Comparison of ENCODE assay signal across 15 cellular contexts in genomic region chr11:103958475-103959215, GRCh38.
A peak's percentile ranks its signal among the peaks of the same experiment; 100 is the strongest.
DNase-seq lines count a peak whose midpoint lies in the region; ATAC-seq, FAIRE-seq and TF ChIP-seq lines count a peak whose summit lies in the region.
"Had no signal": no experiment of that assay in that cellular context is flagged by ENCODE, and none has a peak within 500 bp of the region (broad histone marks: within the 10 kb centered on the region; RNA-seq: fewer than 3 reads in every experiment).

No MANE protein-coding gene starts in this region.

- ATAC-seq in GM19467 (IDR thresholded peaks at IDR 0.05; ENCODE audit: unreplicated experiment): peak; percentile 41
- peak; percentile 54 for ATAC-seq in HG03064 (IDR thresholded peaks at IDR 0.05; ENCODE audit: low read depth, unreplicated experiment)
- ATAC-seq in HepG2: no peak
- ATAC-seq: left lung had no signal

- H3K27me3 ChIP-seq in SU-DHL-6 (ENCODE audit: low read length) (no peaks in the 10 kb centered on the region), spleen (replicated peaks in 1 of 7) (no peaks in the 10 kb centered on the region), HepG2 (ENCODE audit: control insufficient read depth in 1 of 2, insufficient read depth in 2 of 2, low read length in 2 of 2) (no peaks in the 10 kb centered on the region)
- H3K27me3 ChIP-seq: left lung, uterus had no signal

- in situ Hi-C loops in HepG2 (cut with HindIII; ENCODE audit: extremely low pct_ligation_motif_present, low pct_unique_long_range_greater_than_20kb): no loop called here

- DNase-seq in GM12891 (ENCODE audit: insufficient read length, low spot score) (no peak), cerebellar nuclear complex (lab: John Stamatoyannopoulos, UW) (no peak), spleen (no peak), HepG2 (ENCODE audit: low spot score) (no peak), NCI-H1048 (lab: John Stamatoyannopoulos, UW) (no peak)
- DNase-seq: activated CD4-positive, CD25-positive, alpha-beta regulatory T cell; glutamatergic neuron; left lung; NCI-H524 treated with DMSO at 0.1 percent for 48 hours; nucleus accumbens; stimulated activated CD8-positive, alpha-beta memory T cell treated with anti-CD3 and anti-CD28 coated beads, Interleukin-4, amount 100 ng/mL, for 48 hours; uterus had no signal

- TF ChIP-seq CTCF in SU-DHL-6 (IDR thresholded peaks at IDR 0.05; ENCODE audit: insufficient read depth, low read length, poor library complexity, severe bottlenecking) (no peak), spleen (IDR thresholded peaks at IDR 0.05 in 8 of 11, conservative IDR thresholded peaks at IDR 0.05 in 3 of 11) (no peak), HepG2 (CRISPR knock-in tag; IDR thresholded peaks at IDR 0.05) (no peak)

- H3F3A ChIP-seq in SU-DHL-6 (ENCODE audit: insufficient read depth): peaks cover 21% of the 10 kb centered on the region

- CTCF ChIA-PET in HepG2 (lab: Yijun Ruan, JAX; ENCODE audit: low intra/inter-chr PET ratio, low total read pairs): no interaction called here

- H2AFZ ChIP-seq in SU-DHL-6 (ENCODE audit: low read depth, low read length, severe bottlenecking): peak overlapping the region; percentile 3
- H2AFZ ChIP-seq in HepG2 (ENCODE audit: low read length): no peak overlapping the region

- H3K4me3 ChIP-seq in SU-DHL-6 (ENCODE audit: insufficient read depth, low read length, poor library complexity, severe bottlenecking) (peak overlapping the region; percentile 39), spleen (no peak overlapping the region), HepG2 (replicated peaks in 1 of 3; ENCODE audit: insufficient read depth in 1 of 3, low read depth in 2 of 3, low read length in 3 of 3) (no peak overlapping the region)
- H3K4me3 ChIP-seq: left lung, uterus had no signal

- FAIRE-seq in GM12891 (lab: Jason Lieb, UNC) (peak; percentile 62), HepG2 (lab: Jason Lieb, UNC) (no peak)

- POLR2A ChIA-PET in HepG2 (lab: Yijun Ruan, JAX): no interaction called here

- TF ChIP-seq POLR2A in GM12891 (IDR thresholded peaks at IDR 0.05; ENCODE audit: low read depth, low read length) (no peak), spleen (IDR thresholded peaks at IDR 0.05) (no peak), HepG2 (IDR thresholded peaks at IDR 0.05; ENCODE audit: insufficient read depth in 1 of 2, low read depth in 2 of 2, low read length in 2 of 2) (no peak)

- no TSS peak for BruUV-seq in HepG2 (replicated peaks; lab: Mats Ljungman, UMichigan)

- H3K4me1 ChIP-seq in spleen: peaks cover 0 to 14% (median 0%) of the 10 kb centered on the region in 6 donors
- H3K4me1 ChIP-seq in HepG2 (ENCODE audit: insufficient read depth, low read length): no peaks in the 10 kb centered on the region
- H3K4me1 ChIP-seq: left lung, uterus had no signal

- H4K20me1 ChIP-seq in SU-DHL-6 (ENCODE audit: low read depth, low read length) (no peaks in the 10 kb centered on the region), HepG2 (ENCODE audit: insufficient read depth, low read length) (no peaks in the 10 kb centered on the region)

- H3K36me3 ChIP-seq in SU-DHL-6 (ENCODE audit: low read length): 0 out of 2 replicates have a peak, but pooled peaks cover 5% of the 10 kb centered on the region
- no peaks in the 10 kb centered on the region for H3K36me3 ChIP-seq in spleen
- no peaks in the 10 kb centered on the region for H3K36me3 ChIP-seq in HepG2 (replicated peaks in 1 of 2; ENCODE audit: control insufficient read depth in 1 of 2, insufficient read depth in 2 of 2, low read length in 2 of 2)
- H3K36me3 ChIP-seq: left lung, uterus had no signal

- H3K27ac ChIP-seq in SU-DHL-6 (ENCODE audit: low read depth, low read length) (peak overlapping the region; percentile 96), spleen (peak overlapping the region in 3 of 8 donors; percentile 13 to 37 (median 15)), HepG2 (ENCODE audit: extremely low read length, insufficient read depth, low read length) (no peak overlapping the region)
- H3K27ac ChIP-seq: left lung, uterus had no signal

- H3K9ac ChIP-seq in SU-DHL-6 (ENCODE audit: low read length): peak overlapping the region; percentile 39
- no peak overlapping the region for H3K9ac ChIP-seq in HepG2 (ENCODE audit: insufficient read depth, low read depth, low read length)

- intact Hi-C loops in spleen (cut with DNase I; ENCODE audit: low total_unique reads) (no loop called here), HepG2 (cut with micrococcal nuclease; ENCODE audit: unreplicated experiment) (no loop called here)

- no peaks in the 10 kb centered on the region for H3K9me3 ChIP-seq in SU-DHL-6 (ENCODE audit: insufficient read depth, low read length)
- no peaks in the 10 kb centered on the region for H3K9me3 ChIP-seq in spleen
- H3K9me3 ChIP-seq in HepG2 (ENCODE audit: low read length): 0 out of 2 replicates have a peak, but pooled peaks cover 9% of the 10 kb centered on the region
- H3K9me3 ChIP-seq: left lung, uterus had no signal

- 63 to 69% (median 68%) methylated on average over 5 of the region's 5 CpGs for WGBS in spleen, 5 donors
- 7% methylated on average over 5 of the region's 5 CpGs for WGBS in HepG2 (ENCODE audit: low lambda C conversion rate)

- H3K79me2 ChIP-seq in SU-DHL-6 (ENCODE audit: insufficient read depth, low read length): no peaks in the 10 kb centered on the region
- no peaks in the 10 kb centered on the region for H3K79me2 ChIP-seq in HepG2 (ENCODE audit: insufficient read depth, low read length)

- TF ChIP-seq EP300 in HepG2 (IDR thresholded peaks at IDR 0.05; ENCODE audit: low read depth in 2 of 2, low read length in 2 of 2) (no peak), HepG2 (CRISPR knock-in tag; IDR thresholded peaks at IDR 0.05; ENCODE audit: borderline replicate concordance) (no peak)

- no peak for TF ChIP-seq RAD21 in HepG2 (CRISPR knock-in tag; IDR thresholded peaks at IDR 0.05)

- no peaks in the 10 kb centered on the region for H3K9me2 ChIP-seq in SU-DHL-6 (replicated peaks; ENCODE audit: insufficient read depth, low read length)

- H3K4me2 ChIP-seq in SU-DHL-6 (ENCODE audit: low read depth, low read length, poor library complexity, severe bottlenecking): peak overlapping the region; percentile 68
- H3K4me2 ChIP-seq in HepG2 (ENCODE audit: low read depth, low read length): no peak overlapping the region

TF ChIP-seq in GM12891, 5 proteins besides CTCF, POLR2A, EP300 and RAD21:
- TF ChIP-seq POLR2AphosphoS5 (IDR thresholded peaks at IDR 0.05; ENCODE audit: low read depth, low read length) (no peak), TAF1 (IDR thresholded peaks at IDR 0.05; ENCODE audit: low read depth, low read length) (no peak), POU2F2 (IDR thresholded peaks at IDR 0.05; ENCODE audit: low read depth, low read length) (no peak), PAX5 (IDR thresholded peaks at IDR 0.05; ENCODE audit: insufficient read depth, low read length, severe bottlenecking) (no peak), SPI1 (IDR thresholded peaks at IDR 0.05; ENCODE audit: low read depth, low read length) (no peak)

TF ChIP-seq in HepG2, 621 proteins besides CTCF, POLR2A, EP300 and RAD21 (continues in another document):
- TF ChIP-seq ELF4 (CRISPR knock-in tag; IDR thresholded peaks at IDR 0.05; ENCODE audit: borderline replicate concordance): no peak
- TF ChIP-seq ZNF740 (CRISPR knock-in tag; IDR thresholded peaks at IDR 0.05): no peak
- no peak for TF ChIP-seq CENPT (CRISPR knock-in tag; IDR thresholded peaks at IDR 0.05; ENCODE audit: low read depth)
- no peak for TF ChIP-seq KDM5B (CRISPR knock-in tag; IDR thresholded peaks at IDR 0.05; ENCODE audit: borderline replicate concordance)
- no peak for TF ChIP-seq RNF219 (CRISPR knock-in tag; IDR thresholded peaks at IDR 0.05)
- no peak for TF ChIP-seq NFKBIZ (CRISPR knock-in tag; IDR thresholded peaks at IDR 0.05)
- no peak for TF ChIP-seq ZHX1 (CRISPR knock-in tag; IDR thresholded peaks at IDR 0.05; ENCODE audit: low read depth)
- TF ChIP-seq TP53 (CRISPR knock-in tag; conservative IDR thresholded peaks at IDR 0.05): no peak
